In the genomic region with DNA sequence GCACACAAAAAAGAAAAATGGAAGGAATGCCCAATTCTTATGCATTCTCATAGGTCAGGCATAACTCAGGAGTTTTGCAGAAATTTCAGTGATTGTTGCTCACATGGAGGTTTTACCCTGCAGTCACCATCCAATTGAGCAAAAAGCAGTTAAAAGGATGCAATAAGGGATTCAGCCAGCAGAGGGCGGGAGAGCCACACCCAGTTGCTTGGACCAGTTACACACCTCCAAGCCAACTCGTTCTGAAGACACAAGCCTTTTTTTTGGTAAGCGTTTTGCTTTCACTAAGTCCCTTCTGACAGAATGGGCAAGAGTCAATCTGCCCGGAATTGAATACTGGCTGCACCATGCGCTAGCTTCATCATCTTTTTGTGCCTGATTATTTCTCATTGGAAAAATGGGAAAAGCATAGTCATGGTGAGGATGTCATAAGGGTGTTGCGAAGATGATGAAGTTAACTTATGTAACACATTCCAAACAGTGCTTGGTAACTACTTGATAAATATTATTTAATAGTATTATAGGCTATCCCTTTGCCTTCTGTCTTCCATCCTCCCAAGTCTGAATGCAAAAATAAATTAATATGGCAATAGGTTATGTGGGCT, we compare ENCODE assay signal across 8 cellular contexts.
DNase-seq lines count a peak whose midpoint lies in the region; FAIRE-seq and TF ChIP-seq lines count a peak whose summit lies in the region.

No MANE protein-coding gene starts in this region.

- TF ChIP-seq CTCF in GM12801 (IDR thresholded peaks at IDR 0.05; ENCODE audit: extremely low read depth, insufficient read length) (peak; percentile 16), glutamatergic neuron (IDR thresholded peaks at IDR 0.05; ENCODE audit: partially characterized antibody, unreplicated experiment) (peak; percentile 93), vagina (IDR thresholded peaks at IDR 0.05) (peak; percentile 41 to 84 (median 72))

- CTCF ChIA-PET in activated naive CD4-positive, alpha-beta T cell treated with anti-CD3 and anti-CD28 coated beads for 36 hours (lab: Charles Lee): interaction anchor here (0.7 to 1.6 kb wide), 2 partner anchors 13 to 576 kb away, joined by 3 read pairs; no protein-coding TSS in a partner anchor

- H3K4me3 ChIP-seq in SJSA1 (no peak overlapping the region), vagina (no peak overlapping the region)

- peaks cover 6% of the 10 kb centered on the region for H3K4me1 Mint-ChIP-seq in activated naive CD4-positive, alpha-beta T cell treated with anti-CD3 and anti-CD28 coated beads for 36 hours (ENCODE audit: low read depth)
- peaks cover 22% of the 10 kb centered on the region for H3K4me1 Mint-ChIP-seq in glutamatergic neuron (ENCODE audit: low read depth, unreplicated experiment)

- no peak overlapping the region for H3K27ac Mint-ChIP-seq in activated naive CD4-positive, alpha-beta T cell treated with anti-CD3 and anti-CD28 coated beads for 36 hours
- no peak overlapping the region for H3K27ac Mint-ChIP-seq in glutamatergic neuron (ENCODE audit: unreplicated experiment)

- intact Hi-C loops in activated naive CD4-positive, alpha-beta T cell treated with anti-CD3 and anti-CD28 coated beads for 36 hours (cut with micrococcal nuclease): loop anchor here (1.0 to 10.0 kb wide), 3 partner anchors 594 to 1554 kb away; no protein-coding TSS in a partner anchor
- intact Hi-C loops in vagina (cut with DNase I): no loop called here

- H3K27me3 ChIP-seq in SJSA1 (replicated peaks) (no peaks in the 10 kb centered on the region), vagina (no peaks in the 10 kb centered on the region)

- H3K9me3 ChIP-seq in SJSA1 (replicated peaks) (no peaks in the 10 kb centered on the region), vagina (no peaks in the 10 kb centered on the region)

- no peak overlapping the region for H3K4me3 Mint-ChIP-seq in activated naive CD4-positive, alpha-beta T cell treated with anti-CD3 and anti-CD28 coated beads for 36 hours
- no peak overlapping the region for H3K4me3 Mint-ChIP-seq in glutamatergic neuron (ENCODE audit: unreplicated experiment)

- H3K9me3 Mint-ChIP-seq in activated naive CD4-positive, alpha-beta T cell treated with anti-CD3 and anti-CD28 coated beads for 36 hours: no peaks in the 10 kb centered on the region
- H3K9me3 Mint-ChIP-seq in glutamatergic neuron (ENCODE audit: unreplicated experiment): peaks cover 1% of the 10 kb centered on the region

- no peaks in the 10 kb centered on the region for H3K4me1 ChIP-seq in SJSA1 (replicated peaks)
- no peaks in the 10 kb centered on the region for H3K4me1 ChIP-seq in vagina

- no peak for TF ChIP-seq POLR2A in H54 (IDR thresholded peaks at IDR 0.05; ENCODE audit: low read depth, low read length)
- TF ChIP-seq POLR2A in vagina (IDR thresholded peaks at IDR 0.05): no peak

- H3K27ac ChIP-seq in SJSA1 (no peak overlapping the region), vagina (no peak overlapping the region)

- H3K36me3 Mint-ChIP-seq in activated naive CD4-positive, alpha-beta T cell treated with anti-CD3 and anti-CD28 coated beads for 36 hours (ENCODE audit: low read depth): no peaks in the 10 kb centered on the region
- no peaks in the 10 kb centered on the region for H3K36me3 Mint-ChIP-seq in glutamatergic neuron (ENCODE audit: unreplicated experiment)

- peak; percentile 28 for DNase-seq in H54 (ENCODE audit: insufficient read length, low spot score)
- peak; percentile 66 for DNase-seq in LHCN-M2 (ENCODE audit: low read depth)
- peak; percentile 23 to 39 for DNase-seq in SJSA1 (ENCODE audit: low read depth in 1 of 2, low spot score in 2 of 2)
- DNase-seq in activated naive CD4-positive, alpha-beta T cell treated with anti-CD3 and anti-CD28 coated beads for 36 hours: peak; percentile 83
- peak; percentile 73 for DNase-seq in glutamatergic neuron
- peak; percentile 75 for DNase-seq in pons (ENCODE audit: low spot score)
- DNase-seq in vagina (ENCODE audit: extremely low spot score in 2 of 2): no peak

- H3K36me3 ChIP-seq in SJSA1: no peaks in the 10 kb centered on the region
- H3K36me3 ChIP-seq in vagina: no peaks in the 10 kb centered on the region

- H3K27me3 Mint-ChIP-seq in activated naive CD4-positive, alpha-beta T cell treated with anti-CD3 and anti-CD28 coated beads for 36 hours (ENCODE audit: low read depth): peaks cover 2% of the 10 kb centered on the region
- peaks cover 7% of the 10 kb centered on the region for H3K27me3 Mint-ChIP-seq in glutamatergic neuron (ENCODE audit: unreplicated experiment)

- FAIRE-seq in H54 (lab: Jason Lieb, UNC): peak; percentile 69

Comparison
In these comparisons a context has a peak if more than half of its experiments do, and no peak if none do; other contexts are left out.
1. CTCF ChIP-seq: peak in every context shown above with its lines; median percentile 93 in glutamatergic neuron; 72 in vagina; 16 in GM12801.
2. DNase-seq: peak in H54 (single experiment), LHCN-M2 (single experiment), SJSA1 (2 of 2), activated naive CD4-positive, alpha-beta T cell treated with anti-CD3 and anti-CD28 coated beads for 36 hours (single experiment), glutamatergic neuron (single experiment) and pons (single experiment); none in vagina (0 of 2).